19 cellular contexts compared by ENCODE assay signal in genomic region chr10:71959526-71959925, GRCh38. TPM values are rescaled to one million over a fixed set of nuclear protein-coding genes. Genes with fewer than 3 reads are reported as not detected.
DNase-seq lines count a peak whose midpoint lies in the region; ATAC-seq and TF ChIP-seq lines count a peak whose summit lies in the region.
"Had no signal": no experiment of that assay in that cellular context is flagged by ENCODE, and none has a peak within 500 bp of the region (broad histone marks: within the 10 kb centered on the region; RNA-seq: fewer than 3 reads in every experiment).

No MANE protein-coding gene starts in this region.

- H4K20me1 ChIP-seq in smooth muscle cell (ENCODE audit: low read depth): no peaks in the 10 kb centered on the region

- peak overlapping the region; percentile 33; the same call in 1 of the 2 replicates for H3K27ac ChIP-seq in VCaP
- no peak overlapping the region for H3K27ac ChIP-seq in smooth muscle cell (ENCODE audit: low read depth)
- H3K27ac ChIP-seq: BLaER1, C4-2B, GM23248 had no signal

- H3K36me3 ChIP-seq in smooth muscle cell (ENCODE audit: low read depth): no peaks in the 10 kb centered on the region
- H3K36me3 ChIP-seq: BLaER1 had no signal

- H3K4me3 ChIP-seq in smooth muscle cell: no peak overlapping the region
- H3K4me3 ChIP-seq: BLaER1, GM12878, GM23248 had no signal

- H3K27me3 Mint-ChIP-seq in nephron (ENCODE audit: low read depth): peaks cover 6% of the 10 kb centered on the region

- no peak for ATAC-seq in HG02973 (IDR thresholded peaks at IDR 0.05; ENCODE audit: unreplicated experiment)
- ATAC-seq: CD8-positive, alpha-beta T cell; GM12878 had no signal

- H3K79me2 ChIP-seq in smooth muscle cell (ENCODE audit: low read depth): no peaks in the 10 kb centered on the region

- peaks cover 16% of the 10 kb centered on the region for H3K9me3 Mint-ChIP-seq in nephron

- no peak overlapping the region for H3K4me3 Mint-ChIP-seq in nephron
- H3K4me3 Mint-ChIP-seq: B cell; CD4-positive, CD25-positive, alpha-beta regulatory T cell; CD8-positive, alpha-beta T cell had no signal

- H3K4me1 ChIP-seq in smooth muscle cell (ENCODE audit: low read depth): no peaks in the 10 kb centered on the region

- DNase-seq in smooth muscle cell (lab: John Stamatoyannopoulos, UW; ENCODE audit: unreplicated experiment): no peak
- no peak for DNase-seq in MV-4-11 (lab: John Stamatoyannopoulos, UW)
- DNase-seq in cerebellar cortex (ENCODE audit: low spot score): no peak
- DNase-seq: Caco-2; CD4-positive, CD25-positive, alpha-beta regulatory T cell; CD8-positive, alpha-beta T cell; DMS153; DND-41; GDM1; GM23248; H7; HCEC 1CT had no signal

- peaks cover 9% of the 10 kb centered on the region for H3K36me3 Mint-ChIP-seq in nephron (ENCODE audit: low read depth)

- WGBS in smooth muscle cell (ENCODE audit: low lambda C conversion rate): 78% methylated on average over 3 of the region's 3 CpGs

- peaks cover 11% of the 10 kb centered on the region for H3K9me3 ChIP-seq in smooth muscle cell (replicated peaks; ENCODE audit: low read depth)

- H3K27ac Mint-ChIP-seq in nephron: peak overlapping the region in 2 of 3 experiments; percentile 13 to 38
- H3K27ac Mint-ChIP-seq: B cell; CD4-positive, CD25-positive, alpha-beta regulatory T cell; CD8-positive, alpha-beta T cell had no signal

- H3F3A ChIP-seq in smooth muscle cell (ENCODE audit: low read depth): peaks cover 6% of the 10 kb centered on the region

- TF ChIP-seq CTCF in VCaP (conservative IDR thresholded peaks at IDR 0.05) (no peak), nephron (IDR thresholded peaks at IDR 0.05; ENCODE audit: unreplicated experiment in 3 of 3) (no peak), smooth muscle cell (IDR thresholded peaks at IDR 0.05; ENCODE audit: borderline replicate concordance, insufficient read depth, poor library complexity, severe bottlenecking) (no peak)

- H3K27me3 ChIP-seq in smooth muscle cell (ENCODE audit: low read depth): no peaks in the 10 kb centered on the region

- H3K4me2 ChIP-seq in smooth muscle cell: peak overlapping the region; percentile 24
- H3K4me2 ChIP-seq: BLaER1 had no signal

- no peak overlapping the region for H2AFZ ChIP-seq in smooth muscle cell (ENCODE audit: low read depth)
- H2AFZ ChIP-seq: GM23248 had no signal

- H3K9ac ChIP-seq in smooth muscle cell (ENCODE audit: low read depth): no peak overlapping the region
- H3K9ac ChIP-seq: BLaER1, GM23248 had no signal

- peaks cover 6% of the 10 kb centered on the region for H3K4me1 Mint-ChIP-seq in nephron

RNA-seq across cellular contexts. Expression of gene CHST3, which starts 4.7 kb away (rescaled TPM):
- 10.6 and 13.6 TPM in 2 replicates for total RNA-seq in smooth muscle cell
- 7.0 and 8.5 TPM in 2 replicates for polyA plus RNA-seq in smooth muscle cell
- total RNA-seq: B cell; CD4-positive, CD25-positive, alpha-beta regulatory T cell; CD8-positive, alpha-beta T cell had no signal
- polyA plus RNA-seq: CD4-positive, CD25-positive, alpha-beta regulatory T cell had no signal
